ENCODE assay signal across 29 cellular contexts in the genomic region with DNA sequence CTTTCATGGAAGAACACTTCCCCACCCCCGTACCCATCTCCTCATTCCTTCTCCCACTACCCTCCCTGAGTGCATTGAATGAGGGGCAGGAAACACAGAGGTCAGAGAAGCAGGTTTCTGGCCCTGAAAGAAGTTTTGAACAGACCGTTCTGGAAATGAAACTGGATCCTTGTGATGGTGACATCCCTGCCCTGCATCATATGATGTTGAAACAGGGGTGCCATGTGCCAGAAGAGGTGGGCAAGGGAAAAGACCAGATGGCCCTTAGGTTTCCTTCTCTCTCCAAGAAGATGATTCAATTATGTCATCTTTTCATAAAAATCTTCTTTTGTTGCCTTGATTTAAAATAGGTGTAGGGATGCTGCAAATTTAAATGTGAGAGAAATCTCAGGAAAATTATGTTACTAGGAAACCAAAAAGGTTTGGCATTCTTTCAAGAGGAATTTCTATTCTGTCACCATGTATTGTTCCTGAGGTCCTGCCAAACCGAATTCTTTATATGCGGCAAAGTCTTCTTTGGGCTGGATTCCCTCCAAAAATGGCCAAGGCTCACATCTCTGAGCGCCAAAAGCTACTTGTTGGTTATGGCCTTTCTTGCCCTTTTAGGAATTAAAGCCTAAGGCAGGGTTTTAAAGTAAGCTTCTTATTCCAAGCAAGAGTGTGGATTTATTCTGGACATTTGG. TPM values are rescaled to one million over a fixed set of nuclear protein-coding genes. Genes with fewer than 3 reads are reported as not detected.
A peak's percentile ranks its signal among the peaks of the same experiment; 100 is the strongest.
DNase-seq lines count a peak whose midpoint lies in the region; ATAC-seq, FAIRE-seq and TF ChIP-seq lines count a peak whose summit lies in the region.
"Had no signal": no experiment of that assay in that cellular context is flagged by ENCODE, and none has a peak within 500 bp of the region (broad histone marks: within the 10 kb centered on the region; RNA-seq: fewer than 3 reads in every experiment).

No MANE protein-coding gene starts in this region.

- POLR2A ChIA-PET in OCI-LY7 (lab: Charles Lee), result interaction anchor here (0.6 kb wide), 1 partner anchor 211 kb away, joined by 8 read pairs; no protein-coding TSS in a partner anchor

- TF ChIP-seq CTCF in astrocyte (IDR thresholded peaks at IDR 0.05; ENCODE audit: insufficient read depth, low read depth, low read length), result no peak
- TF ChIP-seq CTCF in OCI-LY7 (conservative IDR thresholded peaks at IDR 0.05; ENCODE audit: low read length), result no peak

- H3K4me3 Mint-ChIP-seq in astrocyte (ENCODE audit: unreplicated experiment), result no peak overlapping the region
- H3K4me3 Mint-ChIP-seq: activated CD4-positive, alpha-beta T cell treated with anti-CD3 and anti-CD28 coated beads, Interleukin-2, amount 10 ng/mL, durations not matched to agents 7 days and 5 days; activated CD8-positive, alpha-beta memory T cell treated with anti-CD3 and anti-CD28 coated beads, Interleukin-2, amount 10 ng/mL, durations not matched to agents 7 days and 5 days; activated naive CD4-positive, alpha-beta T cell treated with anti-CD3 and anti-CD28 coated beads, Interleukin-2, amount 10 ng/mL, durations not matched to agents 7 days and 5 days; H9; nephron progenitor cell had no signal

- H3K36me3 ChIP-seq in astrocyte (ENCODE audit: insufficient read depth, low read length), result no peaks in the 10 kb centered on the region
- no peaks in the 10 kb centered on the region for H3K36me3 ChIP-seq in skeletal muscle satellite cell (ENCODE audit: insufficient read depth, low read length)
- H3K36me3 ChIP-seq in OCI-LY7 (ENCODE audit: insufficient read depth, low read length), result no peaks in the 10 kb centered on the region
- H3K36me3 ChIP-seq: BLaER1 treated with 17β-estradiol and CSF1 and Interleukin-3, amounts not matched to agents 10 nM and 100 nM; stomach had no signal

- H3K4me1 ChIP-seq in astrocyte (ENCODE audit: insufficient read depth, low read length) (peaks cover 7% of the 10 kb centered on the region), skeletal muscle satellite cell (ENCODE audit: control insufficient read depth, insufficient read depth, low read length) (peaks cover 38% of the 10 kb centered on the region), OCI-LY7 (ENCODE audit: insufficient read depth, low read length, poor library complexity, severe bottlenecking) (no peaks in the 10 kb centered on the region)
- H3K4me1 ChIP-seq: stomach had no signal

- no TSS peak for BruUV-seq in OCI-LY7 (replicated peaks; lab: Mats Ljungman, UMichigan)

- no peak overlapping the region for H3K4me2 ChIP-seq in astrocyte (ENCODE audit: low read length)
- peak overlapping the region; percentile 4 for H3K4me2 ChIP-seq in skeletal muscle satellite cell (ENCODE audit: low read length)
- H3K4me2 ChIP-seq in OCI-LY7 (ENCODE audit: low read length), result no peak overlapping the region
- H3K4me2 ChIP-seq: BLaER1 treated with 17β-estradiol and CSF1 and Interleukin-3, amounts not matched to agents 10 nM and 100 nM; PC-9 had no signal

- no peak overlapping the region for H3K4me3 ChIP-seq in astrocyte (ENCODE audit: insufficient read depth, low read depth, low read length)
- no peak overlapping the region for H3K4me3 ChIP-seq in skeletal muscle satellite cell (ENCODE audit: low read length)
- no peak overlapping the region for H3K4me3 ChIP-seq in OCI-LY7 (ENCODE audit: low read depth, low read length, poor library complexity, severe bottlenecking)
- H3K4me3 ChIP-seq: BLaER1 treated with 17β-estradiol and CSF1 and Interleukin-3, amounts not matched to agents 10 nM and 100 nM; PC-9; stomach had no signal

- H3K9me2 ChIP-seq in OCI-LY7 (ENCODE audit: insufficient read depth, low read length), result no peaks in the 10 kb centered on the region

- H3K4me1 Mint-ChIP-seq in astrocyte (ENCODE audit: low read depth, unreplicated experiment), result peaks cover 11% of the 10 kb centered on the region
- H3K4me1 Mint-ChIP-seq: activated CD4-positive, alpha-beta T cell treated with anti-CD3 and anti-CD28 coated beads, Interleukin-2, amount 10 ng/mL, durations not matched to agents 7 days and 5 days; activated CD8-positive, alpha-beta memory T cell treated with anti-CD3 and anti-CD28 coated beads, Interleukin-2, amount 10 ng/mL, durations not matched to agents 7 days and 5 days; activated naive CD4-positive, alpha-beta T cell treated with anti-CD3 and anti-CD28 coated beads, Interleukin-2, amount 10 ng/mL, durations not matched to agents 7 days and 5 days; nephron progenitor cell had no signal

- H4K20me1 ChIP-seq in astrocyte (ENCODE audit: insufficient read depth, low read length), result no peaks in the 10 kb centered on the region
- no peaks in the 10 kb centered on the region for H4K20me1 ChIP-seq in OCI-LY7 (ENCODE audit: insufficient read depth, low read length)
- H4K20me1 ChIP-seq: BLaER1 treated with 17β-estradiol and CSF1 and Interleukin-3, amounts not matched to agents 10 nM and 100 nM had no signal

- peaks cover 10% of the 10 kb centered on the region for H3K27me3 Mint-ChIP-seq in astrocyte (ENCODE audit: low read depth, unreplicated experiment)

- no peak overlapping the region for H3K27ac Mint-ChIP-seq in astrocyte (ENCODE audit: unreplicated experiment)
- H3K27ac Mint-ChIP-seq: activated CD4-positive, alpha-beta T cell treated with anti-CD3 and anti-CD28 coated beads, Interleukin-2, amount 10 ng/mL, durations not matched to agents 7 days and 5 days; activated CD8-positive, alpha-beta memory T cell treated with anti-CD3 and anti-CD28 coated beads, Interleukin-2, amount 10 ng/mL, durations not matched to agents 7 days and 5 days; activated naive CD4-positive, alpha-beta T cell treated with anti-CD3 and anti-CD28 coated beads, Interleukin-2, amount 10 ng/mL, durations not matched to agents 7 days and 5 days; nephron progenitor cell had no signal

- H3K27ac ChIP-seq in astrocyte (ENCODE audit: low read depth, low read length) (no peak overlapping the region), OCI-LY7 (ENCODE audit: low read depth, low read length, poor library complexity, severe bottlenecking) (no peak overlapping the region)
- H3K27ac ChIP-seq: BLaER1 treated with 17β-estradiol and CSF1 and Interleukin-3, amounts not matched to agents 10 nM and 100 nM; PC-9; stomach had no signal

- H3K9ac ChIP-seq in astrocyte (ENCODE audit: low read length) (no peak overlapping the region), skeletal muscle satellite cell (ENCODE audit: low read depth, low read length) (no peak overlapping the region)
- H3K9ac ChIP-seq: BLaER1 treated with 17β-estradiol and CSF1 and Interleukin-3, amounts not matched to agents 10 nM and 100 nM had no signal

- no peaks in the 10 kb centered on the region for H3K36me3 Mint-ChIP-seq in astrocyte (ENCODE audit: low read depth, unreplicated experiment)
- H3K36me3 Mint-ChIP-seq: activated CD8-positive, alpha-beta memory T cell treated with anti-CD3 and anti-CD28 coated beads, Interleukin-2, amount 10 ng/mL, durations not matched to agents 7 days and 5 days; activated naive CD4-positive, alpha-beta T cell treated with anti-CD3 and anti-CD28 coated beads, Interleukin-2, amount 10 ng/mL, durations not matched to agents 7 days and 5 days had no signal

- H3K9me3 Mint-ChIP-seq in astrocyte (ENCODE audit: unreplicated experiment), result peaks cover 3% of the 10 kb centered on the region
- H3K9me3 Mint-ChIP-seq: activated naive CD4-positive, alpha-beta T cell treated with anti-CD3 and anti-CD28 coated beads, Interleukin-2, amount 10 ng/mL, durations not matched to agents 7 days and 5 days had no signal

- FAIRE-seq in astrocyte (lab: Jason Lieb, UNC), result no peak
- FAIRE-seq: GM12891 had no signal

- H3K9me3 ChIP-seq in astrocyte (ENCODE audit: insufficient read depth, low read depth, low read length), result no peaks in the 10 kb centered on the region
- H3K9me3 ChIP-seq in skeletal muscle satellite cell (replicated peaks; ENCODE audit: low read length), result no peaks in the 10 kb centered on the region
- no peaks in the 10 kb centered on the region for H3K9me3 ChIP-seq in OCI-LY7 (ENCODE audit: low read length)
- H3K9me3 ChIP-seq: BLaER1 treated with 17β-estradiol and CSF1 and Interleukin-3, amounts not matched to agents 10 nM and 100 nM; stomach had no signal

- H3K27me3 ChIP-seq in astrocyte (ENCODE audit: insufficient read depth, low read length) (no peaks in the 10 kb centered on the region), skeletal muscle satellite cell (ENCODE audit: control insufficient read depth, insufficient read depth, low read length) (no peaks in the 10 kb centered on the region)
- H3K27me3 ChIP-seq: BLaER1 treated with 17β-estradiol and CSF1 and Interleukin-3, amounts not matched to agents 10 nM and 100 nM had no signal

- H2AFZ ChIP-seq in astrocyte (ENCODE audit: low read depth, low read length) (no peak overlapping the region), OCI-LY7 (ENCODE audit: low read length) (no peak overlapping the region)
- H2AFZ ChIP-seq: PC-9 had no signal

- ATAC-seq in HG03045 (IDR thresholded peaks at IDR 0.05; ENCODE audit: unreplicated experiment) (no peak), GM19035 (IDR thresholded peaks at IDR 0.05; ENCODE audit: unreplicated experiment) (no peak), HG03196 (IDR thresholded peaks at IDR 0.05; ENCODE audit: unreplicated experiment) (no peak)
- ATAC-seq: activated CD8-positive, alpha-beta memory T cell treated with anti-CD3 and anti-CD28 coated beads, Interleukin-2, amount 10 ng/mL, durations not matched to agents 7 days and 5 days; esophagus mucosa had no signal

- no peaks in the 10 kb centered on the region for H3K79me2 ChIP-seq in astrocyte (ENCODE audit: insufficient read depth, low read length)
- no peaks in the 10 kb centered on the region for H3K79me2 ChIP-seq in OCI-LY7 (ENCODE audit: insufficient read depth, low read depth, low read length)

- intact Hi-C loops in OCI-LY7 (cut with micrococcal nuclease; ENCODE audit: unreplicated experiment), result no loop called here

- CTCF ChIA-PET in OCI-LY7 (lab: Charles Lee; ENCODE audit: unreplicated experiment), result no interaction called here

- DNase-seq in EH (ENCODE audit: low read depth) (peak; percentile 62), astrocyte (ENCODE audit: low read depth) (peak; percentile 66), fibroblast of gingiva (ENCODE audit: low read depth) (peak; percentile 82), OCI-LY7 (ENCODE audit: low spot score) (no peak)
- DNase-seq: ACHN; activated CD4-positive, alpha-beta T cell treated with anti-CD3 and anti-CD28 coated beads, Interleukin-2, amount 10 ng/mL, durations not matched to agents 7 days and 5 days; activated CD8-positive, alpha-beta memory T cell treated with anti-CD3 and anti-CD28 coated beads, Interleukin-2, amount 10 ng/mL, durations not matched to agents 7 days and 5 days; activated naive CD4-positive, alpha-beta T cell treated with anti-CD3 and anti-CD28 coated beads, Interleukin-2, amount 10 ng/mL, durations not matched to agents 7 days and 5 days; cerebellar nuclear complex; effector CD8-positive, alpha-beta T cell; H9; Karpas-422; kidney glomerular epithelial cell; NCI-H1092 treated with DMSO at 0.1 percent for 48 hours; NCI-H187 treated with DMSO at 0.1 percent for 48 hours; NCI-H82; nephron progenitor cell; PC-9; SHP77; stimulated activated CD8-positive, alpha-beta memory T cell treated with anti-CD3 and anti-CD28 coated beads, Interleukin-4, amount 100 ng/mL, for 48 hours; stomach; T-helper 9 cell had no signal

RNA-seq across cellular contexts. Expression of gene TNFAIP8L3, which starts 19.9 kb away (rescaled TPM):
- 1.1 and 1.8 TPM in 2 replicates for total RNA-seq in astrocyte
- total RNA-seq in skeletal muscle satellite cell (2012; rRNA removed), result 20.5 and 28.4 TPM in 2 replicates
- total RNA-seq in OCI-LY7 (2014; rRNA removed; shearing (Covaris generic)), result not detected in 2 replicates
- not detected in 2 replicates for total RNA-seq in OCI-LY7 (2022)
- total RNA-seq: activated CD4-positive, alpha-beta T cell treated with anti-CD3 and anti-CD28 coated beads, Interleukin-2, amount 10 ng/mL, durations not matched to agents 7 days and 5 days had no signal
